8 cellular contexts compared by ENCODE assay signal in genomic region chr6:156776841-156777576, GRCh38. TPM values are rescaled to one million over a fixed set of nuclear protein-coding genes. Genes with fewer than 3 reads are reported as not detected.
A peak's percentile ranks its signal among the peaks of the same experiment; 100 is the strongest.
DNase-seq lines count a peak whose midpoint lies in the region; ATAC-seq and TF ChIP-seq lines count a peak whose summit lies in the region.

TSS of gene ARID1B (plus strand) at chr6:156777378. CDS start at chr6:156777681, 303 bp downstream.

- no peak for TF ChIP-seq EP300 in stomach (IDR thresholded peaks at IDR 0.05)

- peaks cover 21% of the 10 kb centered on the region for H3K27me3 Mint-ChIP-seq in neural crest cell (ENCODE audit: low read depth)

- TF ChIP-seq CTCF in RWPE2 (IDR thresholded peaks at IDR 0.05; ENCODE audit: poor library complexity, severe bottlenecking) (peak; percentile 3), fibroblast of the aortic adventitia (IDR thresholded peaks at IDR 0.05; ENCODE audit: insufficient read depth, low read length) (no peak), neural crest cell (conservative IDR thresholded peaks at IDR 0.05) (no peak), stomach (IDR thresholded peaks at IDR 0.05) (no peak)

- peak within 1 kb of the TSS; percentile 97 for H3K4me3 ChIP-seq in RWPE2 (ENCODE audit: severe bottlenecking)
- peak within 1 kb of the TSS; percentile 88 for H3K4me3 ChIP-seq in fibroblast of the aortic adventitia (ENCODE audit: low read depth, low read length)
- H3K4me3 ChIP-seq in stomach = peak within 1 kb of the TSS; percentile 84 to 95 (median 89)

- TF ChIP-seq POLR2A in stomach (IDR thresholded peaks at IDR 0.05) = no peak

- no peaks in the 10 kb centered on the region for H3K9me3 Mint-ChIP-seq in neural crest cell

- H3K27ac Mint-ChIP-seq in neural crest cell (ENCODE audit: unreplicated experiment) = peak within 1 kb of the TSS; percentile 99

- H3K36me3 ChIP-seq in RWPE2 (ENCODE audit: low read depth) = no peaks in the 10 kb centered on the region
- H3K36me3 ChIP-seq in stomach = no peaks in the 10 kb centered on the region

- H3K4me1 ChIP-seq in RWPE2 (ENCODE audit: insufficient read depth, poor library complexity, severe bottlenecking) = peaks cover 20% of the 10 kb centered on the region
- H3K4me1 ChIP-seq in stomach = peaks cover 17 to 49% (median 31%) of the 10 kb centered on the region in 4 donors

- H3K27ac ChIP-seq in RWPE2 (ENCODE audit: poor library complexity, severe bottlenecking) (peak within 1 kb of the TSS; percentile 90), stomach (peak within 1 kb of the TSS; percentile 90 to 100 (median 98))

- H3K27me3 ChIP-seq in RWPE2 (ENCODE audit: insufficient read depth, poor library complexity, severe bottlenecking) (no peaks in the 10 kb centered on the region), stomach (no peaks in the 10 kb centered on the region)

- H3K9me3 ChIP-seq in RWPE2 (ENCODE audit: severe bottlenecking) (no peaks in the 10 kb centered on the region), stomach (no peaks in the 10 kb centered on the region)

- intact Hi-C loops in stomach (cut with DNase I; ENCODE audit: low total_unique reads) = no loop called here

- H3K4me3 Mint-ChIP-seq in neural crest cell = peak within 1 kb of the TSS; percentile 96

- H3K36me3 Mint-ChIP-seq in neural crest cell (ENCODE audit: low read depth) = peaks cover 2% of the 10 kb centered on the region

- peaks cover 56% of the 10 kb centered on the region for H3K4me1 Mint-ChIP-seq in neural crest cell

- 0 to 1% (median 1%) methylated on average over 57 to 65 of the region's 65 CpGs for WGBS in stomach, 5 donors

- peak; percentile 6 for DNase-seq in DMS114 treated with DMSO at 0.1 percent for 48 hours (lab: John Stamatoyannopoulos, UW; ENCODE audit: unreplicated experiment)
- peak; percentile 80 for DNase-seq in HuH-7.5 (ENCODE audit: low spot score)
- DNase-seq in RWPE2 (ENCODE audit: low spot score) = no peak
- DNase-seq in activated T-helper 9 cell treated with anti-CD3 and anti-CD28 coated beads, Interleukin-2, amount 50 U/mL, for 16 hours (ENCODE audit: low read depth) = peak; percentile 71
- DNase-seq in fibroblast of the aortic adventitia (ENCODE audit: low read depth) = peak; percentile 80
- peak; percentile 70 for DNase-seq in neural crest cell (ENCODE audit: low read depth, low spot score)
- peak; percentile 87 for DNase-seq in stomach

- ATAC-seq in GM21423 (IDR thresholded peaks at IDR 0.05; ENCODE audit: unreplicated experiment) (peak; percentile 43), RWPE2 (ENCODE audit: low read depth) (peak; percentile 17)

RNA-seq across cellular contexts. Expression of gene ARID1B, which starts in this region (rescaled TPM):
- total RNA-seq in fibroblast of the aortic adventitia (ENCODE audit: low replicate concordance) = 47.7 and 55.9 TPM in 2 replicates
- 101 and 102 TPM in 2 replicates for total RNA-seq in neural crest cell
- total RNA-seq in stomach = 100 to 1,000 TPM in 3 of 5 donors, 10 to 100 TPM in 2; 31.3 to 183 (median 142) TPM
- polyA plus RNA-seq in stomach = 1 to 10 TPM; 8.8 to 9.2 (median 9.0) TPM
